Comparison of ENCODE assay signal across 24 cellular contexts in genomic region chr15:100824211-100824610, GRCh38. TPM values are rescaled to one million over a fixed set of nuclear protein-coding genes. Genes with fewer than 3 reads are reported as not detected.
"Had no signal": no experiment of that assay in that cellular context is flagged by ENCODE, and none has a peak within 500 bp of the region (broad histone marks: within the 10 kb centered on the region; RNA-seq: fewer than 3 reads in every experiment).

No MANE protein-coding gene starts in this region.

- H3K27me3 ChIP-seq: SJCRH30 had no signal

- DNase-seq: IMR-90, Karpas-422, KG1, MM.1S, NCI-H1092 treated with DMSO at 0.1 percent for 48 hours, NCI-H1436, NCI-H187, NCI-H2029, NCI-H2081 treated with DMSO at 0.1 percent for 48 hours, NCI-H2171, NCI-H226, NCI-H446, NCI-H510A, NCI-H524 treated with DMSO at 0.1 percent for 48 hours, NCI-H69, NCI-H774, PC-3, SHP77 treated with DMSO at 0.1 percent for 48 hours, SJCRH30 had no signal

- H3K4me1 ChIP-seq: SJCRH30 had no signal

- H3K4me3 ChIP-seq: SJCRH30 had no signal

- ATAC-seq: HepG2, Panc1, PC-3, SK-N-SH treated with all-trans-retinoic acid at 6 μM for 48 hours had no signal

- H3K36me3 ChIP-seq: SJCRH30 had no signal

- H3K27ac ChIP-seq: RWPE1, SJCRH30 had no signal

RNA-seq across cellular contexts. Expression of gene ALDH1A3, which starts 55.4 kb away (rescaled TPM):
- total RNA-seq: HepG2, OCI-LY7 had no signal
